8 cellular contexts compared by ENCODE assay signal in the genomic region with DNA sequence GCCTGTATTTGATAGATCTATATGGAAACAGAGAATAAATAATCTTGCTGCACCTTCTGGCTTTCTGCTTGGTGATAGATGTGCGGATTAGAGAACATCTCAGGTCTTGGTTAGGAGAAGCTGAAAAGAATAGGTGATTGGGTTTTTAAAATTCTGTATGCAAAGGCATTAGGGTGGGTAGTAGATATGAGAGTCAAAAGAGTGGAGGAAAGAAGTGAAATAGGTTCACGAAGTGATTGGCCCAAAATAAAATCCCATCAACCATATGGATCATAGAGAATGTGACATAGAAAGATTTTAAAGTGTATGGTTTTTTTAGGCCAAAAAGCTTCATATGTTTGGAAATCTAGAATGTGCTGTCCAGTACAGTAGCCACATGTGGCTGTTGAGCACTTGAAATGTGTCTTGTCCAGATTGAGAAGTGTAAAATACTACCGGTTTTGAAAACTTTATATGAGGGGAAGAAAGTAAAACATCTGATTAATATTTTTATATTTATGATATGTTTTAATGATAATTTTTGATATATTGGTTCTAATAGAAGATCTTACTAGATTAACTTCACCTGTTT. TPM values are rescaled to one million over a fixed set of nuclear protein-coding genes. Genes with fewer than 3 reads are reported as not detected.
DNase-seq lines count a peak whose midpoint lies in the region; TF ChIP-seq lines count a peak whose summit lies in the region.

No MANE protein-coding gene starts in this region.

- H3K4me3 Mint-ChIP-seq in IgD-negative memory B cell: peak overlapping the region; percentile 97 to 99 (median 99)
- peak overlapping the region; percentile 94 for H3K4me3 Mint-ChIP-seq in chondrocyte (ENCODE audit: unreplicated experiment)
- H3K4me3 Mint-ChIP-seq in nephron progenitor cell: peak overlapping the region; percentile 95

- TF ChIP-seq CTCF in chondrocyte (IDR thresholded peaks at IDR 0.05) (no peak), nephron progenitor cell (IDR thresholded peaks at IDR 0.05) (no peak)

- no peaks in the 10 kb centered on the region for H3K9me3 Mint-ChIP-seq in IgD-negative memory B cell
- H3K9me3 Mint-ChIP-seq in chondrocyte (ENCODE audit: low read depth): no peaks in the 10 kb centered on the region
- no peaks in the 10 kb centered on the region for H3K9me3 Mint-ChIP-seq in nephron progenitor cell

- H3K27ac Mint-ChIP-seq in IgD-negative memory B cell (peak overlapping the region; percentile 91 to 99 (median 99)), chondrocyte (ENCODE audit: unreplicated experiment) (peak overlapping the region; percentile 98), nephron progenitor cell (no peak overlapping the region)

- H3K27me3 Mint-ChIP-seq in IgD-negative memory B cell (no peaks in the 10 kb centered on the region), chondrocyte (ENCODE audit: low read depth) (no peaks in the 10 kb centered on the region), nephron progenitor cell (ENCODE audit: low read depth, poor library complexity) (peaks cover 31% of the 10 kb centered on the region)

- DNase-seq in AML-193 (lab: John Stamatoyannopoulos, UW) (peak; percentile 27 to 35), chondrocyte (ENCODE audit: low spot score) (no peak), nephron progenitor cell (no peak), NCI-H2107 treated with DMSO at 0.1 percent for 48 hours (lab: John Stamatoyannopoulos, UW; ENCODE audit: unreplicated experiment) (no peak), NCI-H2227 (lab: John Stamatoyannopoulos, UW; ENCODE audit: unreplicated experiment) (no peak)
- no peak for DNase-seq in stimulated activated CD4-positive, alpha-beta T cell treated with anti-CD3 and anti-CD28 coated beads, Interleukin-15, amount 100 ng/mL, for 24 hours
- no peak for DNase-seq in NK-92 treated with Interleukin-12 subunit alpha and Interleukin-12 subunit beta, amount 100 ng/mL, for 24 hours (lab: John Stamatoyannopoulos, UW)

- H3K4me1 Mint-ChIP-seq in IgD-negative memory B cell: peaks cover 44 to 55% (median 51%) of the 10 kb centered on the region in 3 donors
- peaks cover 62% of the 10 kb centered on the region for H3K4me1 Mint-ChIP-seq in chondrocyte (ENCODE audit: low read depth)
- peaks cover 38% of the 10 kb centered on the region for H3K4me1 Mint-ChIP-seq in nephron progenitor cell

- H3K36me3 Mint-ChIP-seq in IgD-negative memory B cell (no peaks in the 10 kb centered on the region), chondrocyte (ENCODE audit: low read depth) (no peaks in the 10 kb centered on the region), nephron progenitor cell (ENCODE audit: low read depth) (no peaks in the 10 kb centered on the region)

RNA-seq across cellular contexts. Expression of a gene that starts 2.8 kb away (rescaled TPM):
- polyA plus RNA-seq in IgD-negative memory B cell: 200 TPM
- 164 to 177 TPM (median 166 TPM) in 3 replicates for total RNA-seq in chondrocyte

Comparison
In these comparisons a context has a peak if more than half of its experiments do, and no peak if none do; other contexts are left out.
1. DNase-seq: peak in AML-193 (2 of 2); none in chondrocyte (single experiment), nephron progenitor cell (single experiment), NCI-H2107 treated with DMSO at 0.1 percent for 48 hours (single experiment), stimulated activated CD4-positive, alpha-beta T cell treated with anti-CD3 and anti-CD28 coated beads, Interleukin-15, amount 100 ng/mL, for 24 hours (single experiment), NCI-H2227 (single experiment) and NK-92 treated with Interleukin-12 subunit alpha and Interleukin-12 subunit beta, amount 100 ng/mL, for 24 hours (single experiment).
2. Peak in every context shown above with its lines, with median percentiles within 50 percentile points of each other: H3K4me3 Mint-ChIP-seq.